22 cellular contexts compared by ENCODE assay signal in genomic region chr1:244431166-244431565, GRCh38. TPM values are rescaled to one million over a fixed set of nuclear protein-coding genes. Genes with fewer than 3 reads are reported as not detected.
"Had no signal": no experiment of that assay in that cellular context is flagged by ENCODE, and none has a peak within 500 bp of the region (broad histone marks: within the 10 kb centered on the region; RNA-seq: fewer than 3 reads in every experiment).

No MANE protein-coding gene starts in this region.

- H3K9me3 ChIP-seq: adrenal gland, breast epithelium had no signal

- H3K27ac ChIP-seq: adrenal gland, breast epithelium had no signal

- H3K36me3 ChIP-seq: breast epithelium had no signal

- DNase-seq: activated CD4-positive, alpha-beta T cell treated with anti-CD3 and anti-CD28 coated beads for 48 hours; activated CD4-positive, alpha-beta T cell treated with anti-CD3 and anti-CD28 coated beads, Interleukin-2, amount 50 U/mL, for 4 hours; activated CD4-positive, CD25-positive, alpha-beta regulatory T cell treated with anti-CD3 and anti-CD28 coated beads, Interleukin-2, amount 50 U/mL, for 72 hours; activated CD8-positive, alpha-beta memory T cell treated with anti-CD3 and anti-CD28 coated beads, Interleukin-2, amount 50 U/mL, for 48 hours; activated CD8-positive, alpha-beta T cell treated with anti-CD3 and anti-CD28 coated beads, Interleukin-2, amount 10 ng/mL, durations not matched to agents 7 days and 5 days; activated naive CD4-positive, alpha-beta T cell treated with anti-CD3 and anti-CD28 coated beads, Interleukin-2, amount 50 U/mL, for 16 hours; activated naive CD8-positive, alpha-beta T cell treated with anti-CD3 and anti-CD28 coated beads, Interleukin-2, amount 10 ng/mL, durations not matched to agents 7 days and 5 days; activated T-cell treated with anti-CD3 and anti-CD28 coated beads, Interleukin-2, amount 50 U/mL, for 1 hour; adrenal gland; aorta; central memory CD4-positive, alpha-beta T cell; KG1; NCI-H1092; NCI-H2171 treated with DMSO at 0.1 percent for 48 hours; NCI-H345; NCI-H510A; PC-3; SHP77 treated with DMSO at 0.1 percent for 48 hours; T-helper 17 cell; T-helper 9 cell had no signal

- H3K4me1 ChIP-seq: adrenal gland, breast epithelium had no signal

- ATAC-seq: activated CD8-positive, alpha-beta T cell treated with anti-CD3 and anti-CD28 coated beads, Interleukin-2, amount 10 ng/mL, durations not matched to agents 7 days and 5 days; PC-3; T-helper 17 cell; WTC11 had no signal

- H3K4me3 ChIP-seq: adrenal gland, breast epithelium had no signal

- H3K27me3 ChIP-seq: adrenal gland, breast epithelium had no signal

RNA-seq across cellular contexts. Expression of gene CATSPERE, which starts 29.9 kb away (rescaled TPM):
- total RNA-seq: PC-3 had no signal
